Comparison of ENCODE assay signal across 8 cellular contexts in genomic region chr4:2411786-2412510, GRCh38. TPM values are rescaled to one million over a fixed set of nuclear protein-coding genes. Genes with fewer than 3 reads are reported as not detected.
DNase-seq lines count a peak whose midpoint lies in the region; ATAC-seq, FAIRE-seq and TF ChIP-seq lines count a peak whose summit lies in the region.
"Had no signal": no experiment of that assay in that cellular context is flagged by ENCODE, and none has a peak within 500 bp of the region (broad histone marks: within the 10 kb centered on the region; RNA-seq: fewer than 3 reads in every experiment).

No MANE protein-coding gene starts in this region.

- peaks cover 52% of the 10 kb centered on the region for H3K4me1 Mint-ChIP-seq in GM23338
- H3K4me1 Mint-ChIP-seq in T-helper 2 cell treated with Interferon-gamma antibody and Interleukin-4, amounts not matched to agents 5 μg/mL and 100 μg/mL, for 36 hours (ENCODE audit: low read depth), result peaks cover 69% of the 10 kb centered on the region
- H3K4me1 Mint-ChIP-seq in stimulated activated naive CD8-positive, alpha-beta T cell treated with anti-CD3 and anti-CD28 coated beads, Interleukin-15, Interleukin-2, amounts not matched to agents 100 ng/mL and 50 ng/mL, for 24 hours (ENCODE audit: low read depth), result peaks cover 68% of the 10 kb centered on the region

- no peaks in the 10 kb centered on the region for H3K9me3 Mint-ChIP-seq in GM23338
- no peaks in the 10 kb centered on the region for H3K9me3 Mint-ChIP-seq in T-helper 2 cell treated with Interferon-gamma antibody and Interleukin-4, amounts not matched to agents 5 μg/mL and 100 μg/mL, for 36 hours
- H3K9me3 Mint-ChIP-seq in stimulated activated naive CD8-positive, alpha-beta T cell treated with anti-CD3 and anti-CD28 coated beads, Interleukin-15, Interleukin-2, amounts not matched to agents 100 ng/mL and 50 ng/mL, for 24 hours, result no peaks in the 10 kb centered on the region

- ATAC-seq in GM23338, result no peak
- ATAC-seq in left colon, result no peak
- no peak for ATAC-seq in body of pancreas

- H3K9me3 ChIP-seq in endothelial cell of umbilical vein (replicated peaks; ENCODE audit: control insufficient read depth, insufficient read depth, low read length) (no peaks in the 10 kb centered on the region), body of pancreas (no peaks in the 10 kb centered on the region)

- CTCF ChIA-PET in endothelial cell of umbilical vein (lab: Charles Lee), result interaction anchor here (0.9 to 2.3 kb wide), 7 partner anchors 8 to 192 kb away, joined by 3 to 9 read pairs (median 4); partner anchors contain the start of gene MXD4

- peak overlapping the region; percentile 64 for H3K4me3 Mint-ChIP-seq in GM23338
- peak overlapping the region; percentile 80 for H3K4me3 Mint-ChIP-seq in T-helper 2 cell treated with Interferon-gamma antibody and Interleukin-4, amounts not matched to agents 5 μg/mL and 100 μg/mL, for 36 hours
- peak overlapping the region; percentile 62 for H3K4me3 Mint-ChIP-seq in stimulated activated naive CD8-positive, alpha-beta T cell treated with anti-CD3 and anti-CD28 coated beads, Interleukin-15, Interleukin-2, amounts not matched to agents 100 ng/mL and 50 ng/mL, for 24 hours

- H3K27ac ChIP-seq in GM23338 (ENCODE audit: low read depth) (peak overlapping the region; percentile 91; the same call in 1 of the 2 replicates), endothelial cell of umbilical vein (ENCODE audit: insufficient read depth, low read depth, low read length) (peak overlapping the region; percentile 77), body of pancreas (peak overlapping the region in 2 of 4 donors; percentile 67 to 72)

- DNase-seq in GM23338 (ENCODE audit: low spot score) (no peak), endothelial cell of umbilical vein (ENCODE audit: low read depth, low spot score) (no peak), left colon (no peak), body of pancreas (no peak), NCI-H2107 treated with DMSO at 0.1 percent for 48 hours (lab: John Stamatoyannopoulos, UW; ENCODE audit: unreplicated experiment) (no peak)
- DNase-seq in T-helper 2 cell treated with Interferon-gamma antibody and Interleukin-4, amounts not matched to agents 5 μg/mL and 100 μg/mL, for 36 hours (ENCODE audit: low spot score), result peak; percentile 47

- H4K20me1 ChIP-seq in GM23338 (replicated peaks; ENCODE audit: insufficient read depth), result peaks cover 6% of the 10 kb centered on the region; the same call in 1 of the 2 replicates
- H4K20me1 ChIP-seq in endothelial cell of umbilical vein (replicated peaks; ENCODE audit: control insufficient read depth, extremely low read depth, insufficient read depth, low read length), result no peaks in the 10 kb centered on the region

- H3K9me2 ChIP-seq in GM23338 (ENCODE audit: insufficient read depth), result no peaks in the 10 kb centered on the region

- H3K4me2 ChIP-seq in GM23338, result peak overlapping the region; percentile 80
- H3K4me2 ChIP-seq in endothelial cell of umbilical vein (ENCODE audit: insufficient read depth, low read length), result peak overlapping the region; percentile 52

- peaks cover 22% of the 10 kb centered on the region for H3F3A ChIP-seq in GM23338 (replicated peaks; ENCODE audit: low read depth)

- no peak overlapping the region for H2AFZ ChIP-seq in GM23338
- no peak overlapping the region for H2AFZ ChIP-seq in endothelial cell of umbilical vein (ENCODE audit: low read depth, low read length)

- TF ChIP-seq CTCF in GM23338 (conservative IDR thresholded peaks at IDR 0.05; ENCODE audit: low read depth in 2 of 2), result no peak
- TF ChIP-seq CTCF in endothelial cell of umbilical vein (IDR thresholded peaks at IDR 0.05; ENCODE audit: extremely low read depth in 1 of 2, insufficient read depth in 1 of 2, low read depth in 1 of 2, low read length in 2 of 2), result no peak
- no peak for TF ChIP-seq CTCF in body of pancreas (IDR thresholded peaks at IDR 0.05)

- peaks cover 36% of the 10 kb centered on the region for H3K27me3 ChIP-seq in GM23338 (ENCODE audit: insufficient read depth)
- no peaks in the 10 kb centered on the region for H3K27me3 ChIP-seq in endothelial cell of umbilical vein (ENCODE audit: control insufficient read depth in 2 of 2, insufficient read depth in 2 of 2, low read length in 2 of 2)
- H3K27me3 ChIP-seq in body of pancreas, result no peaks in the 10 kb centered on the region

- no peaks in the 10 kb centered on the region for H3K36me3 ChIP-seq in GM23338 (ENCODE audit: insufficient read depth)
- H3K36me3 ChIP-seq in endothelial cell of umbilical vein (ENCODE audit: control insufficient read depth in 2 of 2, extremely low read depth in 1 of 2, insufficient read depth in 2 of 2, low read length in 2 of 2), result no peaks in the 10 kb centered on the region
- H3K36me3 ChIP-seq in body of pancreas (replicated peaks in 1 of 2; ENCODE audit: insufficient read depth in 1 of 2, low read depth in 2 of 2), result no peaks in the 10 kb centered on the region

- no peaks in the 10 kb centered on the region; the same call in 1 of the 3 replicates for H3K36me3 Mint-ChIP-seq in GM23338 (ENCODE audit: low read depth)
- peaks cover 5% of the 10 kb centered on the region for H3K36me3 Mint-ChIP-seq in T-helper 2 cell treated with Interferon-gamma antibody and Interleukin-4, amounts not matched to agents 5 μg/mL and 100 μg/mL, for 36 hours (ENCODE audit: low read depth)
- no peaks in the 10 kb centered on the region for H3K36me3 Mint-ChIP-seq in stimulated activated naive CD8-positive, alpha-beta T cell treated with anti-CD3 and anti-CD28 coated beads, Interleukin-15, Interleukin-2, amounts not matched to agents 100 ng/mL and 50 ng/mL, for 24 hours (ENCODE audit: low read depth)

- intact Hi-C loops in endothelial cell of umbilical vein (cut with micrococcal nuclease), result loop anchor here (2.0 to 10.0 kb wide), 2 partner anchors 57 to 553 kb away; partner anchors contain the start of genes GRK4, NOP14 and RNF4
- intact Hi-C loops in left colon (cut with DNase I, micrococcal nuclease), result no loop called here
- intact Hi-C loops in body of pancreas (cut with DNase I), result no loop called here

- dilution Hi-C loops in endothelial cell of umbilical vein (cut with MboI; ENCODE audit: extremely low pct_ligation_motif_present, low sequenced_read_pairs), result no loop called here

- BruUV-seq in endothelial cell of umbilical vein (replicated peaks; lab: Mats Ljungman, UMichigan), result no TSS peak

- no peak for FAIRE-seq in endothelial cell of umbilical vein (lab: Jason Lieb, UNC)

- WGBS in body of pancreas, 2 donors, result 66 to 81% methylated on average over 4 to 13 of the region's 14 CpGs

- POLR2A ChIA-PET in endothelial cell of umbilical vein (lab: Charles Lee), result no interaction called here

- H3K27me3 Mint-ChIP-seq in GM23338 (ENCODE audit: insufficient read depth, low read depth, poor library complexity), result peaks cover 48% of the 10 kb centered on the region
- H3K27me3 Mint-ChIP-seq in T-helper 2 cell treated with Interferon-gamma antibody and Interleukin-4, amounts not matched to agents 5 μg/mL and 100 μg/mL, for 36 hours (ENCODE audit: low read depth), result peaks cover 12% of the 10 kb centered on the region
- peaks cover 19% of the 10 kb centered on the region for H3K27me3 Mint-ChIP-seq in stimulated activated naive CD8-positive, alpha-beta T cell treated with anti-CD3 and anti-CD28 coated beads, Interleukin-15, Interleukin-2, amounts not matched to agents 100 ng/mL and 50 ng/mL, for 24 hours

- H3K27ac Mint-ChIP-seq in GM23338, result peak overlapping the region; percentile 37; the same call in 1 of the 2 replicates
- H3K27ac Mint-ChIP-seq in T-helper 2 cell treated with Interferon-gamma antibody and Interleukin-4, amounts not matched to agents 5 μg/mL and 100 μg/mL, for 36 hours, result peak overlapping the region; percentile 100
- peak overlapping the region; percentile 92 for H3K27ac Mint-ChIP-seq in stimulated activated naive CD8-positive, alpha-beta T cell treated with anti-CD3 and anti-CD28 coated beads, Interleukin-15, Interleukin-2, amounts not matched to agents 100 ng/mL and 50 ng/mL, for 24 hours

- peak overlapping the region; percentile 66 for H3K9ac ChIP-seq in endothelial cell of umbilical vein (replicated peaks; ENCODE audit: extremely low read depth, insufficient read depth, low read length)

- H3K9me1 ChIP-seq in endothelial cell of umbilical vein (replicated peaks; ENCODE audit: control insufficient read depth, extremely low read depth, insufficient read depth, low read length), result no peaks in the 10 kb centered on the region

- H3K4me1 ChIP-seq in GM23338 (ENCODE audit: insufficient read depth), result peaks cover 39% of the 10 kb centered on the region
- H3K4me1 ChIP-seq in endothelial cell of umbilical vein (ENCODE audit: control insufficient read depth, extremely low read depth, insufficient read depth, low read length), result peaks cover 40% of the 10 kb centered on the region
- peaks cover 28% of the 10 kb centered on the region for H3K4me1 ChIP-seq in body of pancreas

- TF ChIP-seq POLR2A in endothelial cell of umbilical vein (IDR thresholded peaks at IDR 0.05; ENCODE audit: low read depth, low read length) (no peak), body of pancreas (IDR thresholded peaks at IDR 0.05) (no peak)

- H3K4me3 ChIP-seq in GM23338 (peak overlapping the region; percentile 48; the same call in 1 of the 2 replicates), endothelial cell of umbilical vein (replicated peaks in 1 of 3; ENCODE audit: insufficient read depth in 1 of 3, low read depth in 1 of 3, low read length in 3 of 3) (peak overlapping the region in 1 of 3 experiments; percentile 18), body of pancreas (no peak overlapping the region)

- H3K79me2 ChIP-seq in GM23338 (replicated peaks; ENCODE audit: insufficient read depth), result no peaks in the 10 kb centered on the region
- H3K79me2 ChIP-seq in endothelial cell of umbilical vein (ENCODE audit: control insufficient read depth, insufficient read depth, low read length), result peaks cover 41% of the 10 kb centered on the region

RNA-seq across cellular contexts. Expression of gene ZFYVE28, which starts 6.5 kb away (rescaled TPM):
- total RNA-seq in GM23338 (2014; rRNA removed; shearing (Covaris generic)), result 4.6 and 8.7 TPM in 2 replicates
- polyA plus RNA-seq in GM23338 (2016; fragmentation: Nextera tagmentation; extraction: Ambion mirVana), result 1.8 and 2.6 TPM in 2 replicates
- total RNA-seq in endothelial cell of umbilical vein, result 7.1 and 10.8 TPM in 2 replicates
- polyA plus RNA-seq in endothelial cell of umbilical vein, result 5.8 and 7.2 TPM in 2 replicates
- 2.9 and 4.4 TPM in 2 replicates for polyA plus RNA-seq in endothelial cell of umbilical vein (2011; cell fraction: cytosol; rRNA removed)
- polyA plus RNA-seq in endothelial cell of umbilical vein (2011; cell fraction: nucleus; rRNA removed), result 19.9 and 20.5 TPM in 2 replicates
- 3.4 and 4.1 TPM in 2 replicates for polyA plus RNA-seq in endothelial cell of umbilical vein (2012)
- polyA minus RNA-seq in endothelial cell of umbilical vein, result 13.4 and 19.5 TPM in 2 replicates
- 2.8 TPM for polyA minus RNA-seq in endothelial cell of umbilical vein (2011; cell fraction: cytosol; rRNA and poly(A)+ RNA removed)
- polyA minus RNA-seq in endothelial cell of umbilical vein (2011; cell fraction: nucleus; rRNA and poly(A)+ RNA removed), result 14.0 and 15.3 TPM in 2 replicates
- total RNA-seq in left colon, result 10 to 100 TPM; 31.9 to 48.7 TPM
- total RNA-seq in body of pancreas, result 10 to 100 TPM in 1 of 2 donors, 1 to 10 TPM in 1; 5.7 to 16.8 TPM

RNA-seq across cellular contexts. Expression of gene CFAP99, which starts 6.8 kb away (rescaled TPM):
- not detected in 2 replicates for total RNA-seq in GM23338 (2014; rRNA removed; shearing (Covaris generic))
- not detected in 2 replicates for polyA plus RNA-seq in GM23338 (2016; fragmentation: Nextera tagmentation; extraction: Ambion mirVana)
- 0.12 TPM in 1 of 2 replicates, not detected in the other for total RNA-seq in endothelial cell of umbilical vein
- polyA plus RNA-seq in endothelial cell of umbilical vein, result 0.03 TPM in 1 of 2 replicates, not detected in the other
- not detected in 2 replicates for polyA plus RNA-seq in endothelial cell of umbilical vein (2011; cell fraction: cytosol; rRNA removed)
- not detected in 2 replicates for polyA plus RNA-seq in endothelial cell of umbilical vein (2011; cell fraction: nucleus; rRNA removed)
- polyA plus RNA-seq in endothelial cell of umbilical vein (2012), result 0.15 TPM in 1 of 2 replicates, not detected in the other
- not detected in 2 replicates for polyA minus RNA-seq in endothelial cell of umbilical vein
- polyA minus RNA-seq in endothelial cell of umbilical vein (2011; cell fraction: cytosol; rRNA and poly(A)+ RNA removed), result not detected
- not detected in 2 replicates for polyA minus RNA-seq in endothelial cell of umbilical vein (2011; cell fraction: nucleus; rRNA and poly(A)+ RNA removed)
- total RNA-seq in left colon, result under 1 TPM; 0.46 to 0.73 TPM
- total RNA-seq in body of pancreas, result not detected
- total RNA-seq: glomerular endothelial cell had no signal

RNA-seq across cellular contexts. Expression of gene RNF4, which starts 57.0 kb away (rescaled TPM):
- total RNA-seq in GM23338 (2014; rRNA removed; shearing (Covaris generic)), result 77.2 and 87.5 TPM in 2 replicates
- polyA plus RNA-seq in GM23338 (2016; fragmentation: Nextera tagmentation; extraction: Ambion mirVana) (42.5 and 47.7 TPM in 2 replicates), endothelial cell of umbilical vein (56.9 and 64.3 TPM in 2 replicates)
- total RNA-seq in endothelial cell of umbilical vein (67.5 and 71.4 TPM in 2 replicates), left colon (10 to 100 TPM; 45.6 to 47.4 TPM), body of pancreas (10 to 100 TPM; 29.0 to 29.3 TPM)
- polyA plus RNA-seq in endothelial cell of umbilical vein (2011; cell fraction: cytosol; rRNA removed), result 71.9 and 85.2 TPM in 2 replicates
- polyA plus RNA-seq in endothelial cell of umbilical vein (2011; cell fraction: nucleus; rRNA removed), result 65.4 and 73.0 TPM in 2 replicates
- 45.8 and 52.5 TPM in 2 replicates for polyA plus RNA-seq in endothelial cell of umbilical vein (2012)
- 60.7 and 73.2 TPM in 2 replicates for polyA minus RNA-seq in endothelial cell of umbilical vein
- polyA minus RNA-seq in endothelial cell of umbilical vein (2011; cell fraction: cytosol; rRNA and poly(A)+ RNA removed), result 34.3 TPM
- polyA minus RNA-seq in endothelial cell of umbilical vein (2011; cell fraction: nucleus; rRNA and poly(A)+ RNA removed), result 49.9 and 57.5 TPM in 2 replicates

Comparison
In these comparisons a context has a peak if more than half of its experiments do, and no peak if none do; other contexts are left out.
1. H3K27ac Mint-ChIP-seq: peak in every context shown above with its lines; median percentile 100 in T-helper 2 cell treated with Interferon-gamma antibody and Interleukin-4, amounts not matched to agents 5 μg/mL and 100 μg/mL, for 36 hours; 92 in stimulated activated naive CD8-positive, alpha-beta T cell treated with anti-CD3 and anti-CD28 coated beads, Interleukin-15, Interleukin-2, amounts not matched to agents 100 ng/mL and 50 ng/mL, for 24 hours; 37 in GM23338.